17 cellular contexts compared by ENCODE assay signal in genomic region chr15:48516125-48516524, GRCh38.
A peak's percentile ranks its signal among the peaks of the same experiment; 100 is the strongest.
DNase-seq lines count a peak whose midpoint lies in the region; ATAC-seq, FAIRE-seq and TF ChIP-seq lines count a peak whose summit lies in the region.
"Had no signal": no experiment of that assay in that cellular context is flagged by ENCODE, and none has a peak within 500 bp of the region (broad histone marks: within the 10 kb centered on the region; RNA-seq: fewer than 3 reads in every experiment).

No MANE protein-coding gene starts in this region.

- WGBS in right cardiac atrium, result 61% methylated on average over 3 of the region's 3 CpGs

- no peaks in the 10 kb centered on the region for H3K27me3 ChIP-seq in right cardiac atrium (ENCODE audit: control insufficient read depth, insufficient read depth)

- no peaks in the 10 kb centered on the region for H3K9me3 ChIP-seq in right cardiac atrium (ENCODE audit: control insufficient read depth, low read length)
- H3K9me3 ChIP-seq: HAP-1 had no signal

- peak; percentile 28 for ATAC-seq in left ventricle myocardium superior
- ATAC-seq in right cardiac atrium, result no peak

- DNase-seq in left ventricle myocardium superior (no peak), right cardiac atrium (no peak), fibroblast of pulmonary artery (ENCODE audit: low read depth) (peak; percentile 17), pons (ENCODE audit: low spot score) (peak; percentile 25), substantia nigra (lab: John Stamatoyannopoulos, UW) (peak in 2 of 49 donors; percentile 5 to 11), midbrain (lab: John Stamatoyannopoulos, UW) (no peak), H54 (ENCODE audit: insufficient read length, low spot score) (no peak), NCI-H2227 (lab: John Stamatoyannopoulos, UW; ENCODE audit: unreplicated experiment) (no peak)
- DNase-seq: ACHN; CD4-positive, alpha-beta T cell; DMS153; DND-41; GDM1; GOT3 had no signal

- intact Hi-C loops in left ventricle myocardium superior (cut with micrococcal nuclease) (no loop called here), right cardiac atrium (cut with DNase I) (loop anchor here in 1 of 4 donors (10.0 kb wide), 1 partner anchor 129 kb away; the partner anchor contains the start of gene FBN1)

- H3K4me1 ChIP-seq in right cardiac atrium (ENCODE audit: control insufficient read depth, insufficient read depth, low read length), result no peaks in the 10 kb centered on the region
- H3K4me1 ChIP-seq: HAP-1 had no signal

- no peak for TF ChIP-seq CTCF in fibroblast of pulmonary artery (IDR thresholded peaks at IDR 0.05; ENCODE audit: low read length, missing control alignments)

- no peak overlapping the region for H3K4me3 ChIP-seq in right cardiac atrium (ENCODE audit: low read length)
- H3K4me3 ChIP-seq in fibroblast of pulmonary artery (replicated peaks; ENCODE audit: low read depth, low read length), result no peak overlapping the region
- H3K4me3 ChIP-seq: HAP-1 had no signal

- H3K27ac ChIP-seq in right cardiac atrium (ENCODE audit: low read length) (no peak overlapping the region), substantia nigra (ENCODE audit: low read depth, low read length, poor library complexity, severe bottlenecking) (peak overlapping the region; percentile 35)

- TF ChIP-seq POLR2A in H54 (IDR thresholded peaks at IDR 0.05; ENCODE audit: low read depth, low read length), result no peak

- FAIRE-seq in H54 (lab: Jason Lieb, UNC), result no peak
- FAIRE-seq: D721Med, GM12892 had no signal

Comparison
In these comparisons a context has a peak if more than half of its experiments do, and no peak if none do; other contexts are left out.
1. DNase-seq: peak in fibroblast of pulmonary artery (single experiment) and pons (single experiment); none in left ventricle myocardium superior (single experiment), right cardiac atrium (0 of 3), midbrain (single experiment), H54 (single experiment) and NCI-H2227 (single experiment).